ENCODE assay signal across 1 cellular context in genomic region chr11:65652511-65653228, GRCh38.
TF ChIP-seq lines count a peak whose summit lies in the region.

No MANE protein-coding gene starts in this region.

TF ChIP-seq in K562, 482 proteins besides CTCF, POLR2A, EP300 and RAD21 (continued from another document):
- TF ChIP-seq, protein P1, sequence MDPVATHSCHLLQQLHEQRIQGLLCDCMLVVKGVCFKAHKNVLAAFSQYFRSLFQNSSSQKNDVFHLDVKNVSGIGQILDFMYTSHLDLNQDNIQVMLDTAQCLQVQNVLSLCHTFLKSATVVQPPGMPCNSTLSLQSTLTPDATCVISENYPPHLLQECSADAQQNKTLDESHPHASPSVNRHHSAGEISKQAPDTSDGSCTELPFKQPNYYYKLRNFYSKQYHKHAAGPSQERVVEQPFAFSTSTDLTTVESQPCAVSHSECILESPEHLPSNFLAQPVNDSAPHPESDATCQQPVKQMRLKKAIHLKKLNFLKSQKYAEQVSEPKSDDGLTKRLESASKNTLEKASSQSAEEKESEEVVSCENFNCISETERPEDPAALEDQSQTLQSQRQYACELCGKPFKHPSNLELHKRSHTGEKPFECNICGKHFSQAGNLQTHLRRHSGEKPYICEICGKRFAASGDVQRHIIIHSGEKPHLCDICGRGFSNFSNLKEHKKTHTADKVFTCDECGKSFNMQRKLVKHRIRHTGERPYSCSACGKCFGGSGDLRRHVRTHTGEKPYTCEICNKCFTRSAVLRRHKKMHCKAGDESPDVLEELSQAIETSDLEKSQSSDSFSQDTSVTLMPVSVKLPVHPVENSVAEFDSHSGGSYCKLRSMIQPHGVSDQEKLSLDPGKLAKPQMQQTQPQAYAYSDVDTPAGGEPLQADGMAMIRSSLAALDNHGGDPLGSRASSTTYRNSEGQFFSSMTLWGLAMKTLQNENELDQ (CRISPR knock-in tag; IDR thresholded peaks at IDR 0.05; ENCODE audit: borderline replicate concordance) = no peak
- TF ChIP-seq POLR2AphosphoS2 (IDR thresholded peaks at IDR 0.05; ENCODE audit: low read length) (peak; percentile 91), ATF4 (CRISPR knock-in tag; IDR thresholded peaks at IDR 0.05) (no peak), BHLHE40 (IDR thresholded peaks at IDR 0.05; ENCODE audit: low read length) (no peak), EP400 (IDR thresholded peaks at IDR 0.05) (peak; percentile 86), HES1 (IDR thresholded peaks at IDR 0.05; ENCODE audit: low read depth) (0 out of 2 replicates have a peak, but pooled peaks have one; percentile 12), TCF3 (CRISPR knock-in tag; IDR thresholded peaks at IDR 0.05) (peak; percentile 34), RBFOX2 (IDR thresholded peaks at IDR 0.05; ENCODE audit: low read depth, low read length) (peak; percentile 90), PML (IDR thresholded peaks at IDR 0.05; ENCODE audit: low read length) (peak; percentile 65; the same call in 1 of the 2 replicates), SMAD4 (CRISPR knock-in tag; conservative IDR thresholded peaks at IDR 0.05) (peak; percentile 97), VEZF1 (CRISPR knock-in tag; IDR thresholded peaks at IDR 0.05) (peak; percentile 99), TRIM24 (IDR thresholded peaks at IDR 0.05) (peak in 1 of 2 experiments; percentile 94; a peak in 2 of 4 replicates), ZNF507 (tag; conservative IDR thresholded peaks at IDR 0.05) (no peak)
- TF ChIP-seq, protein P2, sequence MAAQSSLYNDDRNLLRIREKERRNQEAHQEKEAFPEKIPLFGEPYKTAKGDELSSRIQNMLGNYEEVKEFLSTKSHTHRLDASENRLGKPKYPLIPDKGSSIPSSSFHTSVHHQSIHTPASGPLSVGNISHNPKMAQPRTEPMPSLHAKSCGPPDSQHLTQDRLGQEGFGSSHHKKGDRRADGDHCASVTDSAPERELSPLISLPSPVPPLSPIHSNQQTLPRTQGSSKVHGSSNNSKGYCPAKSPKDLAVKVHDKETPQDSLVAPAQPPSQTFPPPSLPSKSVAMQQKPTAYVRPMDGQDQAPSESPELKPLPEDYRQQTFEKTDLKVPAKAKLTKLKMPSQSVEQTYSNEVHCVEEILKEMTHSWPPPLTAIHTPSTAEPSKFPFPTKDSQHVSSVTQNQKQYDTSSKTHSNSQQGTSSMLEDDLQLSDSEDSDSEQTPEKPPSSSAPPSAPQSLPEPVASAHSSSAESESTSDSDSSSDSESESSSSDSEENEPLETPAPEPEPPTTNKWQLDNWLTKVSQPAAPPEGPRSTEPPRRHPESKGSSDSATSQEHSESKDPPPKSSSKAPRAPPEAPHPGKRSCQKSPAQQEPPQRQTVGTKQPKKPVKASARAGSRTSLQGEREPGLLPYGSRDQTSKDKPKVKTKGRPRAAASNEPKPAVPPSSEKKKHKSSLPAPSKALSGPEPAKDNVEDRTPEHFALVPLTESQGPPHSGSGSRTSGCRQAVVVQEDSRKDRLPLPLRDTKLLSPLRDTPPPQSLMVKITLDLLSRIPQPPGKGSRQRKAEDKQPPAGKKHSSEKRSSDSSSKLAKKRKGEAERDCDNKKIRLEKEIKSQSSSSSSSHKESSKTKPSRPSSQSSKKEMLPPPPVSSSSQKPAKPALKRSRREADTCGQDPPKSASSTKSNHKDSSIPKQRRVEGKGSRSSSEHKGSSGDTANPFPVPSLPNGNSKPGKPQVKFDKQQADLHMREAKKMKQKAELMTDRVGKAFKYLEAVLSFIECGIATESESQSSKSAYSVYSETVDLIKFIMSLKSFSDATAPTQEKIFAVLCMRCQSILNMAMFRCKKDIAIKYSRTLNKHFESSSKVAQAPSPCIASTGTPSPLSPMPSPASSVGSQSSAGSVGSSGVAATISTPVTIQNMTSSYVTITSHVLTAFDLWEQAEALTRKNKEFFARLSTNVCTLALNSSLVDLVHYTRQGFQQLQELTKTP (IDR thresholded peaks at IDR 0.05; ENCODE audit: low read depth in 1 of 2, partially characterized antibody in 2 of 2) = no peak
- TF ChIP-seq, protein P3, sequence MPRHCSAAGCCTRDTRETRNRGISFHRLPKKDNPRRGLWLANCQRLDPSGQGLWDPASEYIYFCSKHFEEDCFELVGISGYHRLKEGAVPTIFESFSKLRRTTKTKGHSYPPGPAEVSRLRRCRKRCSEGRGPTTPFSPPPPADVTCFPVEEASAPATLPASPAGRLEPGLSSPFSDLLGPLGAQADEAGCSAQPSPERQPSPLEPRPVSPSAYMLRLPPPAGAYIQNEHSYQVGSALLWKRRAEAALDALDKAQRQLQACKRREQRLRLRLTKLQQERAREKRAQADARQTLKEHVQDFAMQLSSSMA (CRISPR knock-in tag; IDR thresholded peaks at IDR 0.05) = peak; percentile 71; the same call in 1 of the 2 replicates
TF ChIP-seq in K562: peak in this region for 132.
